Comparison of ENCODE assay signal across 32 cellular contexts in genomic region chr2:77179297-77179696, GRCh38.
"Had no signal": no experiment of that assay in that cellular context is flagged by ENCODE, and none has a peak within 500 bp of the region (broad histone marks: within the 10 kb centered on the region; RNA-seq: fewer than 3 reads in every experiment).

No MANE protein-coding gene starts in this region.

- DNase-seq: activated effector memory CD4-positive, alpha-beta T cell treated with anti-CD3 and anti-CD28 coated beads, Interleukin-2, amount 50 U/mL, for 16 hours; activated effector memory CD4-positive, alpha-beta T cell treated with Interleukin-2 at 50 U/mL for 16 hours; activated gamma-delta T cell; activated gamma-delta T cell treated with Interleukin-2 at 50 U/mL for 16 hours; activated naive CD4-positive, alpha-beta T cell; activated naive CD4-positive, alpha-beta T cell treated with anti-CD3 and anti-CD28 coated beads for 36 hours; activated naive CD4-positive, alpha-beta T cell treated with anti-CD3 and anti-CD28 coated beads, Interleukin-2, amount 10 ng/mL, durations not matched to agents 7 days and 5 days; activated naive CD4-positive, alpha-beta T cell treated with anti-CD3 and anti-CD28 coated beads, Interleukin-2, amount 50 U/mL, for 16 hours; activated naive CD4-positive, alpha-beta T cell treated with Interleukin-2 at 50 U/mL for 16 hours; activated naive CD8-positive, alpha-beta T cell treated with anti-CD3 and anti-CD28 coated beads for 36 hours; activated naive CD8-positive, alpha-beta T cell treated with anti-CD3 and anti-CD28 coated beads, Interleukin-2, amount 10 ng/mL, durations not matched to agents 7 days and 5 days; activated naive CD8-positive, alpha-beta T cell treated with anti-CD3 and anti-CD28 coated beads, Interleukin-2, amount 50 U/mL, for 24 hours; activated T-cell treated with anti-CD3 and anti-CD28 coated beads for 4 hours; activated T-cell treated with anti-CD3 and anti-CD28 coated beads, Interleukin-2, amount 50 U/mL, for 1 hour; activated T-cell treated with anti-CD3 and anti-CD28 coated beads, Interleukin-2, amount 50 U/mL, for 24 hours; activated T-cell treated with anti-CD3 and anti-CD28 coated beads, Interleukin-2, amount 50 U/mL, for 4 hours; activated T-cell treated with anti-CD3 and anti-CD28 coated beads, Interleukin-2, amount 50 U/mL, for 48 hours; activated T-cell treated with anti-CD3 and anti-CD28 coated beads, Interleukin-2, amount 50 U/mL, for 72 hours; adrenal gland; amniotic stem cell; amygdala; aorta; body of pancreas; brain microvascular endothelial cell; caudate nucleus; central memory CD4-positive, alpha-beta T cell; cerebellar nuclear complex had no signal

- FAIRE-seq: astrocyte, bronchial epithelial cell had no signal

- H3K27ac ChIP-seq: adrenal gland, ascending aorta, body of pancreas, brain microvascular endothelial cell, breast epithelium, cardiac muscle cell had no signal

- H3K9me3 ChIP-seq: adrenal gland, ascending aorta, body of pancreas, breast epithelium had no signal

- H3K4me3 ChIP-seq: adrenal gland, ascending aorta, body of pancreas, breast epithelium, cardiac muscle cell had no signal

- H3K27me3 ChIP-seq: adrenal gland, ascending aorta, body of pancreas, brain microvascular endothelial cell, breast epithelium, cardiac muscle cell had no signal

- H3K36me3 ChIP-seq: adrenal gland, ascending aorta, brain microvascular endothelial cell, breast epithelium, cardiac muscle cell had no signal
